8 cellular contexts compared by ENCODE assay signal in genomic region chr14:22767323-22767589, GRCh38. TPM values are rescaled to one million over a fixed set of nuclear protein-coding genes. Genes with fewer than 3 reads are reported as not detected.
DNase-seq lines count a peak whose midpoint lies in the region; ATAC-seq and TF ChIP-seq lines count a peak whose summit lies in the region.

No MANE protein-coding gene starts in this region.

- H3K36me3 ChIP-seq in Peyer's patch (peaks cover 0 to 32% (median 0%) of the 10 kb centered on the region in 3 donors), skeletal muscle tissue (ENCODE audit: control insufficient read depth in 3 of 3, insufficient read depth in 3 of 3, low read length in 3 of 3) (peaks cover 31 to 37% (median 33%) of the 10 kb centered on the region in 3 donors)

- DNase-seq in Peyer's patch (peak in 1 of 3 donors; percentile 33), fibroblast of the aortic adventitia (ENCODE audit: low read depth) (no peak), NCI-H345 treated with DMSO at 0.1 percent for 48 hours (lab: John Stamatoyannopoulos, UW; ENCODE audit: unreplicated experiment) (no peak), SIG-M5 treated with dmso at 0.1 percent for 504 hours (lab: John Stamatoyannopoulos, UW; ENCODE audit: unreplicated experiment) (no peak)
- no peak for DNase-seq in stimulated activated CD4-positive, alpha-beta T cell treated with anti-CD3 and anti-CD28 coated beads, Interleukin-15, amount 100 ng/mL, for 24 hours
- DNase-seq in activated CD4-positive, alpha-beta T cell treated with anti-CD3 and anti-CD28 coated beads, Interleukin-2, amount 50 U/mL, for 48 hours, result no peak

- TF ChIP-seq POLR2A in Peyer's patch (IDR thresholded peaks at IDR 0.05), result no peak

- peak overlapping the region; percentile 69 to 97 (median 88) for H3K4me3 ChIP-seq in Peyer's patch
- peak overlapping the region; percentile 98 for H3K4me3 ChIP-seq in fibroblast of the aortic adventitia (ENCODE audit: low read depth, low read length)
- H3K4me3 ChIP-seq in skeletal muscle tissue (ENCODE audit: low read length in 3 of 3), result peak overlapping the region; percentile 96 to 99 (median 98)

- peaks cover 0 to 3% (median 0%) of the 10 kb centered on the region in 4 donors for H3K9me3 ChIP-seq in Peyer's patch
- H3K9me3 ChIP-seq in skeletal muscle tissue (ENCODE audit: control insufficient read depth in 3 of 3, low read length in 3 of 3), result no peaks in the 10 kb centered on the region

- H3K9ac ChIP-seq in skeletal muscle tissue (ENCODE audit: low read depth in 1 of 3, low read length in 3 of 3), result peak overlapping the region; percentile 89 to 95 (median 94)

- H3K27me3 ChIP-seq in Peyer's patch (no peaks in the 10 kb centered on the region), skeletal muscle tissue (ENCODE audit: control insufficient read depth in 3 of 3, insufficient read depth in 3 of 3, low read length in 3 of 3) (no peaks in the 10 kb centered on the region)

- peak; percentile 25 for ATAC-seq in GM21737 (IDR thresholded peaks at IDR 0.05; ENCODE audit: unreplicated experiment)

- peaks cover 0 to 22% (median 5%) of the 10 kb centered on the region in 4 donors for H3K4me1 ChIP-seq in Peyer's patch
- peaks cover 17 to 23% (median 20%) of the 10 kb centered on the region in 3 donors for H3K4me1 ChIP-seq in skeletal muscle tissue (ENCODE audit: control insufficient read depth in 3 of 3, insufficient read depth in 3 of 3, low read length in 3 of 3)

- TF ChIP-seq CTCF in Peyer's patch (IDR thresholded peaks at IDR 0.05) (no peak), fibroblast of the aortic adventitia (IDR thresholded peaks at IDR 0.05; ENCODE audit: insufficient read depth, low read length) (no peak)

- H3K27ac ChIP-seq in Peyer's patch (peak overlapping the region; percentile 61 to 90 (median 82)), skeletal muscle tissue (ENCODE audit: low read depth, low read length) (peak overlapping the region; percentile 79)

RNA-seq across cellular contexts. Expression of gene OXA1L, which starts 0.8 kb away (rescaled TPM):
- total RNA-seq in Peyer's patch, result 100 to 1,000 TPM in 2 of 4 donors, 10 to 100 TPM in 2; 73.6 to 115 (median 90.4) TPM
- total RNA-seq in fibroblast of the aortic adventitia (ENCODE audit: low replicate concordance), result 50.9 and 66.4 TPM in 2 replicates
- 79.9 TPM for total RNA-seq in skeletal muscle tissue

RNA-seq across cellular contexts. Expression of gene SLC7A7, which starts 48.0 kb away (rescaled TPM):
- total RNA-seq in Peyer's patch, result 100 to 1,000 TPM in 3 of 4 donors, 10 to 100 TPM in 1; 30.5 to 787 (median 367) TPM
- 2.5 and 16.5 TPM in 2 replicates for total RNA-seq in fibroblast of the aortic adventitia (ENCODE audit: low replicate concordance)
- 15.1 TPM for total RNA-seq in skeletal muscle tissue
